2 cellular contexts compared by ENCODE assay signal in genomic region chr5:131515348-131515747, GRCh38.
TF ChIP-seq lines count a peak whose summit lies in the region.

No MANE protein-coding gene starts in this region.

TF ChIP-seq in A549, 52 proteins besides CTCF, POLR2A, EP300 and RAD21 (continued from another document):
- TF ChIP-seq ZFP36 (IDR thresholded peaks at IDR 0.05; ENCODE audit: borderline replicate concordance, partially characterized antibody) = no peak

TF ChIP-seq in WTC11, 78 proteins besides CTCF, POLR2A, EP300 and RAD21 (continued from another document):
- no peak for TF ChIP-seq ZNF425 (CRISPR knock-in tag; conservative IDR thresholded peaks at IDR 0.05)
- TF ChIP-seq NR3C1 (CRISPR knock-in tag; conservative IDR thresholded peaks at IDR 0.05; ENCODE audit: low read depth) = no peak
- TF ChIP-seq, protein P1, sequence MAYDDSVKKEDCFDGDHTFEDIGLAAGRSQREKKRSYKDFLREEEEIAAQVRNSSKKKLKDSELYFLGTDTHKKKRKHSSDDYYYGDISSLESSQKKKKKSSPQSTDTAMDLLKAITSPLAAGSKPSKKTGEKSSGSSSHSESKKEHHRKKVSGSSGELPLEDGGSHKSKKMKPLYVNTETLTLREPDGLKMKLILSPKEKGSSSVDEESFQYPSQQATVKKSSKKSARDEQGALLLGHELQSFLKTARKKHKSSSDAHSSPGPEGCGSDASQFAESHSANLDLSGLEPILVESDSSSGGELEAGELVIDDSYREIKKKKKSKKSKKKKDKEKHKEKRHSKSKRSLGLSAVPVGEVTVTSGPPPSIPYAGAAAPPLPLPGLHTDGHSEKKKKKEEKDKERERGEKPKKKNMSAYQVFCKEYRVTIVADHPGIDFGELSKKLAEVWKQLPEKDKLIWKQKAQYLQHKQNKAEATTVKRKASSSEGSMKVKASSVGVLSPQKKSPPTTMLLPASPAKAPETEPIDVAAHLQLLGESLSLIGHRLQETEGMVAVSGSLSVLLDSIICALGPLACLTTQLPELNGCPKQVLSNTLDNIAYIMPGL (CRISPR knock-in tag; IDR thresholded peaks at IDR 0.05) = no peak
- TF ChIP-seq PRRX2 (CRISPR knock-in tag; IDR thresholded peaks at IDR 0.05) = no peak
- no peak for TF ChIP-seq ERG (CRISPR knock-in tag; IDR thresholded peaks at IDR 0.05)
- no peak for TF ChIP-seq GTF2I (CRISPR knock-in tag; conservative IDR thresholded peaks at IDR 0.05)
- no peak for TF ChIP-seq CREM (CRISPR knock-in tag; IDR thresholded peaks at IDR 0.05)
- no peak for TF ChIP-seq USF1 (CRISPR knock-in tag; IDR thresholded peaks at IDR 0.05)
- TF ChIP-seq, protein P2, sequence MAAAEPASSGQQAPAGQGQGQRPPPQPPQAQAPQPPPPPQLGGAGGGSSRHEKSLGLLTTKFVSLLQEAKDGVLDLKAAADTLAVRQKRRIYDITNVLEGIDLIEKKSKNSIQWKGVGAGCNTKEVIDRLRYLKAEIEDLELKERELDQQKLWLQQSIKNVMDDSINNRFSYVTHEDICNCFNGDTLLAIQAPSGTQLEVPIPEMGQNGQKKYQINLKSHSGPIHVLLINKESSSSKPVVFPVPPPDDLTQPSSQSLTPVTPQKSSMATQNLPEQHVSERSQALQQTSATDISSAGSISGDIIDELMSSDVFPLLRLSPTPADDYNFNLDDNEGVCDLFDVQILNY (CRISPR knock-in tag; IDR thresholded peaks at IDR 0.05) = no peak
- TF ChIP-seq, protein P3, sequence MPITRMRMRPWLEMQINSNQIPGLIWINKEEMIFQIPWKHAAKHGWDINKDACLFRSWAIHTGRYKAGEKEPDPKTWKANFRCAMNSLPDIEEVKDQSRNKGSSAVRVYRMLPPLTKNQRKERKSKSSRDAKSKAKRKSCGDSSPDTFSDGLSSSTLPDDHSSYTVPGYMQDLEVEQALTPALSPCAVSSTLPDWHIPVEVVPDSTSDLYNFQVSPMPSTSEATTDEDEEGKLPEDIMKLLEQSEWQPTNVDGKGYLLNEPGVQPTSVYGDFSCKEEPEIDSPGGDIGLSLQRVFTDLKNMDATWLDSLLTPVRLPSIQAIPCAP (CRISPR knock-in tag; IDR thresholded peaks at IDR 0.05) = no peak
- TF ChIP-seq TP53 (CRISPR knock-in tag; IDR thresholded peaks at IDR 0.05) = no peak
- no peak for TF ChIP-seq ZBTB43 (CRISPR knock-in tag; IDR thresholded peaks at IDR 0.05)
- no peak for TF ChIP-seq SP1 (CRISPR knock-in tag; conservative IDR thresholded peaks at IDR 0.05)
- TF ChIP-seq ZNF317 (CRISPR knock-in tag; IDR thresholded peaks at IDR 0.05; ENCODE audit: borderline replicate concordance, low read depth) = no peak
- TF ChIP-seq, protein P4, sequence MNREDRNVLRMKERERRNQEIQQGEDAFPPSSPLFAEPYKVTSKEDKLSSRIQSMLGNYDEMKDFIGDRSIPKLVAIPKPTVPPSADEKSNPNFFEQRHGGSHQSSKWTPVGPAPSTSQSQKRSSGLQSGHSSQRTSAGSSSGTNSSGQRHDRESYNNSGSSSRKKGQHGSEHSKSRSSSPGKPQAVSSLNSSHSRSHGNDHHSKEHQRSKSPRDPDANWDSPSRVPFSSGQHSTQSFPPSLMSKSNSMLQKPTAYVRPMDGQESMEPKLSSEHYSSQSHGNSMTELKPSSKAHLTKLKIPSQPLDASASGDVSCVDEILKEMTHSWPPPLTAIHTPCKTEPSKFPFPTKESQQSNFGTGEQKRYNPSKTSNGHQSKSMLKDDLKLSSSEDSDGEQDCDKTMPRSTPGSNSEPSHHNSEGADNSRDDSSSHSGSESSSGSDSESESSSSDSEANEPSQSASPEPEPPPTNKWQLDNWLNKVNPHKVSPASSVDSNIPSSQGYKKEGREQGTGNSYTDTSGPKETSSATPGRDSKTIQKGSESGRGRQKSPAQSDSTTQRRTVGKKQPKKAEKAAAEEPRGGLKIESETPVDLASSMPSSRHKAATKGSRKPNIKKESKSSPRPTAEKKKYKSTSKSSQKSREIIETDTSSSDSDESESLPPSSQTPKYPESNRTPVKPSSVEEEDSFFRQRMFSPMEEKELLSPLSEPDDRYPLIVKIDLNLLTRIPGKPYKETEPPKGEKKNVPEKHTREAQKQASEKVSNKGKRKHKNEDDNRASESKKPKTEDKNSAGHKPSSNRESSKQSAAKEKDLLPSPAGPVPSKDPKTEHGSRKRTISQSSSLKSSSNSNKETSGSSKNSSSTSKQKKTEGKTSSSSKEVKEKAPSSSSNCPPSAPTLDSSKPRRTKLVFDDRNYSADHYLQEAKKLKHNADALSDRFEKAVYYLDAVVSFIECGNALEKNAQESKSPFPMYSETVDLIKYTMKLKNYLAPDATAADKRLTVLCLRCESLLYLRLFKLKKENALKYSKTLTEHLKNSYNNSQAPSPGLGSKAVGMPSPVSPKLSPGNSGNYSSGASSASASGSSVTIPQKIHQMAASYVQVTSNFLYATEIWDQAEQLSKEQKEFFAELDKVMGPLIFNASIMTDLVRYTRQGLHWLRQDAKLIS (CRISPR knock-in tag; IDR thresholded peaks at IDR 0.05; ENCODE audit: borderline replicate concordance) = no peak
- TF ChIP-seq, protein P5, sequence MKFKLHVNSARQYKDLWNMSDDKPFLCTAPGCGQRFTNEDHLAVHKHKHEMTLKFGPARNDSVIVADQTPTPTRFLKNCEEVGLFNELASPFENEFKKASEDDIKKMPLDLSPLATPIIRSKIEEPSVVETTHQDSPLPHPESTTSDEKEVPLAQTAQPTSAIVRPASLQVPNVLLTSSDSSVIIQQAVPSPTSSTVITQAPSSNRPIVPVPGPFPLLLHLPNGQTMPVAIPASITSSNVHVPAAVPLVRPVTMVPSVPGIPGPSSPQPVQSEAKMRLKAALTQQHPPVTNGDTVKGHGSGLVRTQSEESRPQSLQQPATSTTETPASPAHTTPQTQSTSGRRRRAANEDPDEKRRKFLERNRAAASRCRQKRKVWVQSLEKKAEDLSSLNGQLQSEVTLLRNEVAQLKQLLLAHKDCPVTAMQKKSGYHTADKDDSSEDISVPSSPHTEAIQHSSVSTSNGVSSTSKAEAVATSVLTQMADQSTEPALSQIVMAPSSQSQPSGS (CRISPR knock-in tag; IDR thresholded peaks at IDR 0.05; ENCODE audit: borderline replicate concordance, low read depth) = no peak
